18 cellular contexts compared by ENCODE assay signal in genomic region chr9:124797343-124798103, GRCh38. TPM values are rescaled to one million over a fixed set of nuclear protein-coding genes. Genes with fewer than 3 reads are reported as not detected.
DNase-seq lines count a peak whose midpoint lies in the region; ATAC-seq and TF ChIP-seq lines count a peak whose summit lies in the region.
"Had no signal": no experiment of that assay in that cellular context is flagged by ENCODE, and none has a peak within 500 bp of the region (broad histone marks: within the 10 kb centered on the region; RNA-seq: fewer than 3 reads in every experiment).

No MANE protein-coding gene starts in this region.

- H3K27ac ChIP-seq in foreskin keratinocyte (no peak overlapping the region), upper lobe of left lung (peak overlapping the region in 3 of 4 donors; percentile 65 to 85 (median 71))

- H3K36me3 Mint-ChIP-seq in nephron progenitor cell (ENCODE audit: low read depth), result no peaks in the 10 kb centered on the region

- H3K27ac Mint-ChIP-seq in nephron progenitor cell, result peak overlapping the region; percentile 17
- H3K27ac Mint-ChIP-seq: T-helper 2 cell treated with Interferon-gamma antibody and Interleukin-4, amounts not matched to agents 5 μg/mL and 100 μg/mL, for 36 hours had no signal

- no peak overlapping the region for H3K4me3 Mint-ChIP-seq in nephron progenitor cell
- H3K4me3 Mint-ChIP-seq: T-helper 2 cell treated with Interferon-gamma antibody and Interleukin-4, amounts not matched to agents 5 μg/mL and 100 μg/mL, for 36 hours had no signal

- TF ChIP-seq CTCF in foreskin keratinocyte (conservative IDR thresholded peaks at IDR 0.05) (no peak), nephron progenitor cell (IDR thresholded peaks at IDR 0.05) (no peak), upper lobe of left lung (IDR thresholded peaks at IDR 0.05) (no peak)

- peaks cover 11% of the 10 kb centered on the region for H3K4me1 ChIP-seq in foreskin keratinocyte
- H3K4me1 ChIP-seq in upper lobe of left lung, result peaks cover 40 to 77% (median 45%) of the 10 kb centered on the region in 4 donors

- H3K9me3 Mint-ChIP-seq in nephron progenitor cell, result no peaks in the 10 kb centered on the region
- H3K9me3 Mint-ChIP-seq: T-helper 2 cell treated with Interferon-gamma antibody and Interleukin-4, amounts not matched to agents 5 μg/mL and 100 μg/mL, for 36 hours had no signal

- DNase-seq in amniotic epithelial cell (ENCODE audit: low read depth) (peak; percentile 53), foreskin keratinocyte (no peak), nephron progenitor cell (no peak), upper lobe of left lung (no peak)
- no peak for DNase-seq in activated naive CD4-positive, alpha-beta T cell treated with Interleukin-2 at 50 U/mL for 16 hours
- DNase-seq: activated CD4-positive, alpha-beta T cell treated with anti-CD3 and anti-CD28 coated beads for 1 hour; activated CD8-positive, alpha-beta memory T cell treated with anti-CD3 and anti-CD28 coated beads, Interleukin-2, amount 50 U/mL, for 4 hours; activated naive CD4-positive, alpha-beta T cell; DMS153; H7; NCI-H146; SIG-M5 had no signal

- H3K36me3 ChIP-seq in upper lobe of left lung, result no peaks in the 10 kb centered on the region

- no peaks in the 10 kb centered on the region for H3K9me3 ChIP-seq in upper lobe of left lung

- no peak overlapping the region for H3K4me3 ChIP-seq in upper lobe of left lung

- WGBS in upper lobe of left lung, 2 donors, result 69 to 75% methylated on average over 10 of the region's 10 CpGs

- peaks cover 33% of the 10 kb centered on the region for H3K4me1 Mint-ChIP-seq in nephron progenitor cell

- ATAC-seq in foreskin keratinocyte (peak; percentile 24), upper lobe of left lung (ENCODE audit: low FRiP score in 2 of 2) (no peak), GM21381 (IDR thresholded peaks at IDR 0.05; ENCODE audit: unreplicated experiment) (no peak), GM21515 (IDR thresholded peaks at IDR 0.05; ENCODE audit: unreplicated experiment) (no peak)

- TF ChIP-seq POLR2A in upper lobe of left lung (IDR thresholded peaks at IDR 0.05), result no peak

- no peak for TF ChIP-seq EP300 in upper lobe of left lung (IDR thresholded peaks at IDR 0.05)

- peaks cover 3% of the 10 kb centered on the region for H3K27me3 Mint-ChIP-seq in nephron progenitor cell (ENCODE audit: low read depth, poor library complexity)

- no peaks in the 10 kb centered on the region for H3K27me3 ChIP-seq in foreskin keratinocyte
- H3K27me3 ChIP-seq in upper lobe of left lung, result no peaks in the 10 kb centered on the region

RNA-seq across cellular contexts. Expression of gene OLFML2A, which starts 20.6 kb away (rescaled TPM):
- 1.3 and 3.1 TPM in 2 replicates for total RNA-seq in foreskin keratinocyte
- polyA plus RNA-seq in foreskin keratinocyte, result 0.51 and 1.5 TPM in 2 replicates
- 10 to 100 TPM in 4 of 6 donors, 1 to 10 TPM in 2; 4.2 to 35.6 (median 12.2) TPM for total RNA-seq in upper lobe of left lung

RNA-seq across cellular contexts. Expression of gene NR6A1, which starts 26.4 kb away (rescaled TPM):
- total RNA-seq in foreskin keratinocyte (0.68 and 1.0 TPM in 2 replicates), upper lobe of left lung (10 to 100 TPM in 2 of 6 donors, 1 to 10 TPM in 4; 4.2 to 34.6 (median 8.2) TPM)
- 0.18 and 0.39 TPM in 2 replicates for polyA plus RNA-seq in foreskin keratinocyte

RNA-seq across cellular contexts. Expression of gene WDR38, which starts 55.7 kb away (rescaled TPM):
- total RNA-seq in foreskin keratinocyte (not detected in 2 replicates), upper lobe of left lung (10 to 100 TPM in 2 of 6 donors, 1 to 10 TPM in 3, not detected in 1; 4.1 to 24.1 (median 9.0) TPM)
- not detected in 2 replicates for polyA plus RNA-seq in foreskin keratinocyte
- total RNA-seq: dermis microvascular lymphatic vessel endothelial cell, H7, pulmonary artery endothelial cell had no signal
- polyA plus RNA-seq: BJ had no signal
